In genomic region chr4:2811830-2812599, GRCh38 we compare ENCODE assay signal across 8 cellular contexts. TPM values are rescaled to one million over a fixed set of nuclear protein-coding genes. Genes with fewer than 3 reads are reported as not detected.
DNase-seq lines count a peak whose midpoint lies in the region; ATAC-seq and TF ChIP-seq lines count a peak whose summit lies in the region.

No MANE protein-coding gene starts in this region.

- peak overlapping the region; percentile 68 for H3K27ac ChIP-seq in DND-41 (ENCODE audit: low read length)
- H3K27ac ChIP-seq in brain microvascular endothelial cell = peak overlapping the region; percentile 52

- H3K79me2 ChIP-seq in DND-41 (ENCODE audit: insufficient read depth, low read length) = no peaks in the 10 kb centered on the region

- H4K20me1 ChIP-seq in DND-41 (ENCODE audit: insufficient read depth, low read length) = no peaks in the 10 kb centered on the region

- H3K9me3 ChIP-seq in DND-41 (ENCODE audit: insufficient read depth, low read length, severe bottlenecking) = no peaks in the 10 kb centered on the region

- peak; percentile 85 for ATAC-seq in DND-41 (ENCODE audit: insufficient read depth, low read depth)
- peak; percentile 64 for ATAC-seq in GM21515 (IDR thresholded peaks at IDR 0.05; ENCODE audit: unreplicated experiment)
- no peak for ATAC-seq in HG03469 (IDR thresholded peaks at IDR 0.05; ENCODE audit: unreplicated experiment)

- DNase-seq in DND-41 = peak; percentile 85
- DNase-seq in Jurkat, Clone E6-1 (ENCODE audit: low read depth, low spot score) = peak; percentile 76
- peak; percentile 37 to 85 (median 44) for DNase-seq in T-helper 1 cell
- peak; percentile 48 for DNase-seq in brain microvascular endothelial cell
- peak; percentile 46 for DNase-seq in kidney glomerular epithelial cell (lab: John Stamatoyannopoulos, UW)
- DNase-seq in stimulated activated CD4-positive, alpha-beta T cell treated with anti-CD3 and anti-CD28 coated beads, Interleukin-4, amount 100 ng/mL, for 48 hours (ENCODE audit: low read depth in 2 of 2) = peak; percentile 50 to 57

- no peaks in the 10 kb centered on the region for H3K27me3 ChIP-seq in DND-41 (ENCODE audit: insufficient read depth, low read length, poor library complexity)
- H3K27me3 ChIP-seq in brain microvascular endothelial cell (replicated peaks) = no peaks in the 10 kb centered on the region

- H3K4me1 ChIP-seq in DND-41 (ENCODE audit: insufficient read depth, low read length) = peaks cover 22% of the 10 kb centered on the region

- TF ChIP-seq CTCF in DND-41 (IDR thresholded peaks at IDR 0.05; ENCODE audit: borderline replicate concordance, extremely low read depth, low read length, poor library complexity, severe bottlenecking) (no peak), brain microvascular endothelial cell (IDR thresholded peaks at IDR 0.05; ENCODE audit: low read depth, low read length, missing control alignments) (no peak)

- peak overlapping the region; percentile 53 for H3K9ac ChIP-seq in DND-41 (ENCODE audit: low read depth, low read length)

- in situ Hi-C loops in brain microvascular endothelial cell (cut with HindIII; ENCODE audit: low pct_ligation_motif_present, low sequenced_read_pairs) = no loop called here

- no peaks in the 10 kb centered on the region for H3K36me3 ChIP-seq in DND-41 (ENCODE audit: insufficient read depth, low read length)
- H3K36me3 ChIP-seq in brain microvascular endothelial cell (replicated peaks) = no peaks in the 10 kb centered on the region

- peak overlapping the region; percentile 53 for H3K4me2 ChIP-seq in DND-41 (ENCODE audit: insufficient read depth, low read length)

- H2AFZ ChIP-seq in DND-41 (ENCODE audit: low read depth, low read length) = peak overlapping the region; percentile 4; the same call in 1 of the 2 replicates

- H3K4me3 ChIP-seq in DND-41 (ENCODE audit: low read depth in 1 of 2, low read length in 2 of 2) (peak overlapping the region in 1 of 2 experiments; percentile 47; a peak in 2 of 4 replicates), brain microvascular endothelial cell (ENCODE audit: low read depth, low read length) (peak overlapping the region; percentile 49)
- peak overlapping the region; percentile 81 for H3K4me3 ChIP-seq in Jurkat, Clone E6-1 (ENCODE audit: low read length)

RNA-seq across cellular contexts. Expression of gene SH3BP2, which starts 19.1 kb away (rescaled TPM):
- 27.8 TPM for polyA plus RNA-seq in Jurkat, Clone E6-1 (2012; ENCODE audit: insufficient read depth, insufficient read length)

RNA-seq across cellular contexts. Expression of gene ADD1, which starts 31.6 kb away (rescaled TPM):
- polyA plus RNA-seq in Jurkat, Clone E6-1 (2012; ENCODE audit: insufficient read depth, insufficient read length) = 135 TPM

RNA-seq across cellular contexts. Expression of gene TNIP2, which starts 55.9 kb away (rescaled TPM):
- 30.8 TPM for polyA plus RNA-seq in Jurkat, Clone E6-1 (2012; ENCODE audit: insufficient read depth, insufficient read length)
